Comparison of ENCODE assay signal across 15 cellular contexts in the genomic region with DNA sequence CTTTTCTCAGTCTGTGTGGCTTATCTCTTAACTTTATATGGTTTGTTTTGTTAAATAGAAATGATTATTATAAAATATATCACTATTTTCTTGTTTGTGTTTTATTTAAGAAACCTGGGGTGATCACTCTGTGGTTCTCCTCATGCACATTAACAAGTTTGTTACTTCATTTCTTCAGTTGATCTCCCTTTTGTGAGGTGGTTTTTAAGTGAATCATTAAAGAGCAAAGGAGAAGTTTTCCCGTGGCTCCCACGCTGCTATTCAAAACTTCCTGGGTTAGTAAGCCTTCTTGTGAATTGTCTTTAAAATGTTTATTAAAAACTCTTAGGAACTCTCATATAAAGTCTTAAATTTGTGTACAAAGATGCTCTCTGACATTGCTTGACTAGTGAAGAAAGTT.
"Had no signal": no experiment of that assay in that cellular context is flagged by ENCODE, and none has a peak within 500 bp of the region (broad histone marks: within the 10 kb centered on the region; RNA-seq: fewer than 3 reads in every experiment).

No MANE protein-coding gene starts in this region.

- H3K36me3 ChIP-seq: adrenal gland, gastrocnemius medialis, heart left ventricle, sigmoid colon, upper lobe of right lung had no signal

- H3K4me3 Mint-ChIP-seq: activated CD4-positive, alpha-beta T cell treated with anti-CD3 and anti-CD28 coated beads for 36 hours; natural killer cell; stimulated activated naive B cell treated with anti-CD40 and anti-IgM and Interleukin-4, amounts not matched to agents 10 μg/mL and 1 μg/mL and 100 μg/mL, for 72 hours; T-helper 2 cell treated with Interferon-gamma antibody and Interleukin-4, amounts not matched to agents 5 μg/mL and 100 μg/mL, for 36 hours; WTC11 had no signal

- H3K27me3 Mint-ChIP-seq: activated CD4-positive, alpha-beta T cell treated with anti-CD3 and anti-CD28 coated beads for 36 hours; stimulated activated naive B cell treated with anti-CD40 and anti-IgM and Interleukin-4, amounts not matched to agents 10 μg/mL and 1 μg/mL and 100 μg/mL, for 72 hours had no signal

- H3K36me3 Mint-ChIP-seq: activated naive CD4-positive, alpha-beta T cell treated with anti-CD3 and anti-CD28 coated beads, Interleukin-2, amount 50 U/mL, for 72 hours; natural killer cell had no signal

- H3K27ac ChIP-seq: gastrocnemius medialis, heart left ventricle, sigmoid colon, upper lobe of right lung had no signal

- ATAC-seq: activated CD4-positive, alpha-beta T cell treated with anti-CD3 and anti-CD28 coated beads for 36 hours; activated naive CD4-positive, alpha-beta T cell treated with anti-CD3 and anti-CD28 coated beads, Interleukin-2, amount 50 U/mL, for 72 hours; gastrocnemius medialis; heart left ventricle; natural killer cell; stimulated activated naive B cell treated with anti-CD40 and anti-IgM and Interleukin-4, amounts not matched to agents 10 μg/mL and 1 μg/mL and 100 μg/mL, for 72 hours; upper lobe of right lung; WTC11 had no signal

- H3K27ac Mint-ChIP-seq: activated CD4-positive, alpha-beta T cell treated with anti-CD3 and anti-CD28 coated beads for 36 hours; stimulated activated naive B cell treated with anti-CD40 and anti-IgM and Interleukin-4, amounts not matched to agents 10 μg/mL and 1 μg/mL and 100 μg/mL, for 72 hours; T-helper 2 cell treated with Interferon-gamma antibody and Interleukin-4, amounts not matched to agents 5 μg/mL and 100 μg/mL, for 36 hours had no signal

- H3K4me3 ChIP-seq: adrenal gland, dorsolateral prefrontal cortex, gastrocnemius medialis, heart left ventricle, sigmoid colon, upper lobe of right lung had no signal

- H3K9me3 ChIP-seq: adrenal gland, gastrocnemius medialis, heart left ventricle, sigmoid colon, upper lobe of right lung had no signal

- DNase-seq: activated CD4-positive, alpha-beta T cell treated with anti-CD3 and anti-CD28 coated beads for 36 hours; activated CD4-positive, alpha-beta T cell treated with anti-CD3 and anti-CD28 coated beads, Interleukin-2, amount 50 U/mL, for 48 hours; activated gamma-delta T cell; adrenal gland; dorsolateral prefrontal cortex; gastrocnemius medialis; heart left ventricle; mesendoderm; natural killer cell; sigmoid colon; stimulated activated naive B cell treated with anti-CD40 and anti-IgM and Interleukin-4, amounts not matched to agents 10 μg/mL and 1 μg/mL and 100 μg/mL, for 72 hours; upper lobe of right lung had no signal

- H3K9me3 Mint-ChIP-seq: activated naive CD4-positive, alpha-beta T cell treated with anti-CD3 and anti-CD28 coated beads, Interleukin-2, amount 50 U/mL, for 72 hours; natural killer cell; stimulated activated naive B cell treated with anti-CD40 and anti-IgM and Interleukin-4, amounts not matched to agents 10 μg/mL and 1 μg/mL and 100 μg/mL, for 72 hours; T-helper 2 cell treated with Interferon-gamma antibody and Interleukin-4, amounts not matched to agents 5 μg/mL and 100 μg/mL, for 36 hours had no signal

- H3K27me3 ChIP-seq: adrenal gland, dorsolateral prefrontal cortex, gastrocnemius medialis, heart left ventricle, sigmoid colon, upper lobe of right lung had no signal
